Comparison of ENCODE assay signal across 8 cellular contexts in genomic region chr2:234368861-234369261, GRCh38.
DNase-seq lines count a peak whose midpoint lies in the region; ATAC-seq lines count a peak whose summit lies in the region.

No MANE protein-coding gene starts in this region.

- no peaks in the 10 kb centered on the region for H3K27me3 ChIP-seq in MG63

- in situ Hi-C loops in ACHN (cut with HindIII; ENCODE audit: low pct_ligation_motif_present, low pct_unique_long_range_greater_than_20kb, low sequenced_read_pairs), result no loop called here

- DNase-seq in ACHN (peak; percentile 51), MG63 (peak; percentile 70), activated T-cell treated with anti-CD3 and anti-CD28 coated beads for 48 hours (ENCODE audit: low read depth) (peak; percentile 33), iPS-NIHi11 (ENCODE audit: low spot score) (peak; percentile 40)
- peak; percentile 16 for DNase-seq in stimulated activated naive CD4-positive, alpha-beta T cell treated with Interleukin-2 at 50 U/mL for 16 hours (lab: John Stamatoyannopoulos, UW)

- H3K36me3 ChIP-seq in MG63, result no peaks in the 10 kb centered on the region

- ATAC-seq in GM21381 (IDR thresholded peaks at IDR 0.05; ENCODE audit: unreplicated experiment) (no peak), GM18519 (IDR thresholded peaks at IDR 0.05; ENCODE audit: low FRiP score, unreplicated experiment) (no peak), GM21360 (IDR thresholded peaks at IDR 0.05; ENCODE audit: unreplicated experiment) (no peak)

- no peaks in the 10 kb centered on the region for H3K9me3 ChIP-seq in MG63

- H3K4me3 ChIP-seq in MG63, result no peak overlapping the region

Comparison
In these comparisons a context has a peak if more than half of its experiments do, and no peak if none do; other contexts are left out.
1. DNase-seq: peak in every context shown above with its lines; median percentile 70 in MG63; 51 in ACHN; 40 in iPS-NIHi11; 33 in activated T-cell treated with anti-CD3 and anti-CD28 coated beads for 48 hours; 16 in stimulated activated naive CD4-positive, alpha-beta T cell treated with Interleukin-2 at 50 U/mL for 16 hours.